In the genomic region with DNA sequence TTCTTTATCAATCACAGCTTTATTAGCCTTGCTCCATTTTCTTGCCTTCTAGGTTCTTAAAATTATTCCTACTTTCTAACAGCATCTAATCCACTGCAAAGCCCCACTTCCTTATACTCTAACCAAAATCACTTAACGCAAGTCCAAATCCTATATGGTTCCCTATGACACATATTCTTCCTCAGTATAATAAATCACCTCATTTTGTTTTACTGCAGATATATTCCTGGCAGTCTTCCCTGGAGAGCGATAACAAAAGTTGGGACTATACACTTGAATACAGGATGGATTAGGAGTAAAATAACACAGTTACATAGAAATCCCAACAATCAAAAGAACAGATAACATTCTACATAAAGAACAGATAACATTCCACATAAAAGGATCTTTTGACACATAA, we compare ENCODE assay signal across 21 cellular contexts.
"Had no signal": no experiment of that assay in that cellular context is flagged by ENCODE, and none has a peak within 500 bp of the region (broad histone marks: within the 10 kb centered on the region; RNA-seq: fewer than 3 reads in every experiment).

No MANE protein-coding gene starts in this region.

- H3K27ac ChIP-seq: dorsolateral prefrontal cortex, neural progenitor cell, prostate gland, right atrium auricular region, sigmoid colon, spleen, thoracic aorta, tibial nerve, upper lobe of left lung had no signal

- H3K9me3 ChIP-seq: prostate gland, right atrium auricular region, sigmoid colon, spleen, thoracic aorta, tibial nerve, upper lobe of left lung had no signal

- H3K4me2 ChIP-seq: neural progenitor cell had no signal

- H3K27me3 ChIP-seq: dorsolateral prefrontal cortex, neural progenitor cell, right atrium auricular region, sigmoid colon, spleen, tibial nerve, upper lobe of left lung had no signal

- H3K4me1 ChIP-seq: neural progenitor cell, prostate gland, right atrium auricular region, sigmoid colon, spleen, upper lobe of left lung had no signal

- H3K36me3 ChIP-seq: prostate gland, thoracic aorta had no signal

- H2AFZ ChIP-seq: neural progenitor cell had no signal

- ATAC-seq: left lobe of liver; naive thymus-derived CD4-positive, alpha-beta T cell; stimulated activated memory B cell treated with anti-CD40 and anti-IgM and Interleukin-4, amounts not matched to agents 10 μg/mL and 1 μg/mL and 100 μg/mL, for 72 hours had no signal

- DNase-seq: dorsolateral prefrontal cortex; effector CD4-positive, alpha-beta T cell; hypothalamus; immature natural killer cell; islet precursor cell; kidney glomerular epithelial cell; mesenchymal stem cell; naive thymus-derived CD4-positive, alpha-beta T cell; sigmoid colon; spleen; stimulated activated CD4-positive, alpha-beta T cell treated with anti-CD3 and anti-CD28 coated beads, Interleukin-4, amount 100 ng/mL, for 4 hours; upper lobe of left lung had no signal

- FAIRE-seq: urothelium cell line had no signal

- H3K4me3 ChIP-seq: dorsolateral prefrontal cortex, lung, neural progenitor cell, prostate gland, right atrium auricular region, sigmoid colon, spleen, thoracic aorta, tibial nerve, upper lobe of left lung had no signal

- H3K9ac ChIP-seq: neural progenitor cell had no signal
